Comparison of ENCODE assay signal across 2 cellular contexts in genomic region chr9:93287189-93287552, GRCh38.
TF ChIP-seq lines count a peak whose summit lies in the region.

No MANE protein-coding gene starts in this region.

TF ChIP-seq in SK-N-SH, 30 proteins besides CTCF, POLR2A, EP300 and RAD21 (continued from another document):
- TF ChIP-seq REST (IDR thresholded peaks at IDR 0.05; ENCODE audit: low read depth, low read length), result no peak
- no peak for TF ChIP-seq MAX (IDR thresholded peaks at IDR 0.05; ENCODE audit: low read depth)
- TF ChIP-seq CHD2 (IDR thresholded peaks at IDR 0.05; ENCODE audit: low read length, partially characterized antibody), result no peak
- no peak for TF ChIP-seq EZH2phosphoT487 (IDR thresholded peaks at IDR 0.05; ENCODE audit: borderline replicate concordance, low read depth)

TF ChIP-seq in SK-N-SH treated with all-trans-retinoic acid at 6 μM for 48 hours, 23 proteins besides CTCF, POLR2A, EP300 and RAD21 (continued from another document):
- TF ChIP-seq BACH2 (CRISPR knock-in tag; IDR thresholded peaks at IDR 0.05; ENCODE audit: borderline replicate concordance) (no peak), CSDC2 (CRISPR knock-in tag; IDR thresholded peaks at IDR 0.05) (no peak), TOX (CRISPR knock-in tag; IDR thresholded peaks at IDR 0.05; ENCODE audit: borderline replicate concordance) (no peak), ZFP30 (CRISPR knock-in tag; IDR thresholded peaks at IDR 0.05) (no peak), CREB5 (CRISPR knock-in tag; IDR thresholded peaks at IDR 0.05; ENCODE audit: low read depth) (no peak), GLIS3 (CRISPR knock-in tag; IDR thresholded peaks at IDR 0.05) (no peak), SNAI2 (CRISPR knock-in tag; IDR thresholded peaks at IDR 0.05) (no peak), PATZ1 (CRISPR knock-in tag; IDR thresholded peaks at IDR 0.05; ENCODE audit: borderline replicate concordance) (no peak), ARNTL (CRISPR knock-in tag; IDR thresholded peaks at IDR 0.05; ENCODE audit: borderline replicate concordance, low read depth) (no peak), ZNF70 (CRISPR knock-in tag; IDR thresholded peaks at IDR 0.05) (no peak), OSR1 (CRISPR knock-in tag; IDR thresholded peaks at IDR 0.05) (no peak), ZFP3 (CRISPR knock-in tag; IDR thresholded peaks at IDR 0.05) (no peak), ZNF565 (CRISPR knock-in tag; conservative IDR thresholded peaks at IDR 0.05; ENCODE audit: low read depth) (no peak)
